ENCODE assay signal across 19 cellular contexts in genomic region chr10:31076589-31076988, GRCh38.
"Had no signal": no experiment of that assay in that cellular context is flagged by ENCODE, and none has a peak within 500 bp of the region (broad histone marks: within the 10 kb centered on the region; RNA-seq: fewer than 3 reads in every experiment).

No MANE protein-coding gene starts in this region.

- H3K36me3 ChIP-seq: left ventricle myocardium inferior, lower lobe of right lung, stomach, thoracic aorta, transverse colon had no signal

- H3K27me3 ChIP-seq: hepatocyte, stomach, transverse colon had no signal

- FAIRE-seq: kidney had no signal

- H3K9me3 ChIP-seq: left ventricle myocardium inferior, lower lobe of right lung, stomach, thoracic aorta, transverse colon had no signal

- H3K79me2 ChIP-seq: hepatocyte had no signal

- H3K4me1 ChIP-seq: stomach, transverse colon had no signal

- H3K27ac ChIP-seq: hepatocyte, lower lobe of right lung, skin epidermis, stomach, transverse colon had no signal

- DNase-seq: effector memory CD4-positive, alpha-beta T cell; erythroblast; foreskin melanocyte; head of caudate nucleus; kidney; left cardiac atrium; left ventricle myocardium inferior; lower lobe of right lung; mesendoderm; naive thymus-derived CD8-positive, alpha-beta T cell; posterior cingulate gyrus; stimulated activated naive CD4-positive, alpha-beta T cell; stomach; substantia nigra; transverse colon had no signal

- H2AFZ ChIP-seq: hepatocyte had no signal

- ATAC-seq: left cardiac atrium; lower lobe of right lung; naive thymus-derived CD8-positive, alpha-beta T cell; sciatic nerve had no signal

- H3K4me3 ChIP-seq: hepatocyte, left ventricle myocardium inferior, lower lobe of right lung, skin epidermis, stomach, thoracic aorta, transverse colon had no signal

- H3K4me2 ChIP-seq: hepatocyte had no signal
